Comparison of ENCODE assay signal across 17 cellular contexts in the genomic region with DNA sequence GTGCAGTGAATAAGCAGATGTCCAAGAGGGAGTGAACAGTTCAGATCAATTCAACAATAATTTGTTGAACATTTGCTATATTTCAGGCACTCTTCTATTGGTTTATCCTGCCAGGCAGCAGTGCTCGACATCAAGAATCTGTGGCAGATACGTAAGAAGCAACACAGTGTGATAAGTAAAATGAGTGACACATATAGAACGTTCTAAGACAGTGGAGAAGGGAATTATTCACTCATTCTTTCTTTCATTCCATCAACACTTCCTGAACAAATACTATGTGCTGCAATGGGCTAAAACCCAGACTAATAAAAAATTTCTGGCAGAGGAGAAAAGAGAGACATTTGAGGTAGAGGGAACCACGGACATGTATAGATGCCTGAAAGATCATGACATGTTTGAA.
DNase-seq lines count a peak whose midpoint lies in the region; ATAC-seq and TF ChIP-seq lines count a peak whose summit lies in the region.
"Had no signal": no experiment of that assay in that cellular context is flagged by ENCODE, and none has a peak within 500 bp of the region (broad histone marks: within the 10 kb centered on the region; RNA-seq: fewer than 3 reads in every experiment).

No MANE protein-coding gene starts in this region.

- no peak overlapping the region for H3K4me3 Mint-ChIP-seq in stimulated activated effector memory CD8-positive, alpha-beta T cell treated with anti-CD3 and anti-CD28 coated beads, Interleukin-12 subunit alpha, Interleukin-12 subunit beta, amount 100 ng/mL, for 72 hours
- H3K4me3 Mint-ChIP-seq: CD4-positive, alpha-beta memory T cell had no signal

- H3K27ac Mint-ChIP-seq in stimulated activated effector memory CD8-positive, alpha-beta T cell treated with anti-CD3 and anti-CD28 coated beads, Interleukin-12 subunit alpha, Interleukin-12 subunit beta, amount 100 ng/mL, for 72 hours: no peak overlapping the region
- H3K27ac Mint-ChIP-seq: CD4-positive, alpha-beta memory T cell had no signal

- no peak for TF ChIP-seq CTCF in cardiac fibroblast (IDR thresholded peaks at IDR 0.05; ENCODE audit: low read depth, low read length)
- TF ChIP-seq CTCF in heart right ventricle (IDR thresholded peaks at IDR 0.05): no peak

- H3K4me1 Mint-ChIP-seq in stimulated activated effector memory CD8-positive, alpha-beta T cell treated with anti-CD3 and anti-CD28 coated beads, Interleukin-12 subunit alpha, Interleukin-12 subunit beta, amount 100 ng/mL, for 72 hours: no peaks in the 10 kb centered on the region
- H3K4me1 Mint-ChIP-seq: CD4-positive, alpha-beta memory T cell had no signal

- peak; percentile 19 for DNase-seq in M059J (ENCODE audit: low read depth)
- peak; percentile 30 to 55 for DNase-seq in cardiac fibroblast (ENCODE audit: low read depth in 2 of 2)
- DNase-seq in iris pigment epithelial cell (ENCODE audit: low read depth): peak; percentile 47
- no peak for DNase-seq in amniotic stem cell (lab: John Stamatoyannopoulos, UW)
- DNase-seq in stimulated activated effector memory CD8-positive, alpha-beta T cell treated with anti-CD3 and anti-CD28 coated beads, Interleukin-12 subunit alpha, Interleukin-12 subunit beta, amount 100 ng/mL, for 72 hours (ENCODE audit: low spot score in 2 of 2): no peak
- DNase-seq in NCI-H1694 (lab: John Stamatoyannopoulos, UW): no peak
- no peak for DNase-seq in heart right ventricle
- DNase-seq: C1 segment of cervical spinal cord; Calu3; CD4-positive, alpha-beta memory T cell; COR-L47; DMS53; DMS79 treated with DMSO at 0.1 percent for 48 hours; GDM1; GOT3; H7; HCEC 1CT had no signal

- 56 to 70% methylated on average over 4 of the region's 4 CpGs for WGBS in heart right ventricle, 2 donors

- intact Hi-C loops in heart right ventricle (cut with DNase I): loop anchor here in 4 of 10 donors (10.0 kb wide), 4 partner anchors 95 to 355 kb away; a partner anchor contains a TSS

- no peaks in the 10 kb centered on the region for H3K4me1 ChIP-seq in heart right ventricle

- H3K9me3 Mint-ChIP-seq in stimulated activated effector memory CD8-positive, alpha-beta T cell treated with anti-CD3 and anti-CD28 coated beads, Interleukin-12 subunit alpha, Interleukin-12 subunit beta, amount 100 ng/mL, for 72 hours: no peaks in the 10 kb centered on the region
- H3K9me3 Mint-ChIP-seq: CD4-positive, alpha-beta memory T cell had no signal

- H3K4me3 ChIP-seq in cardiac fibroblast (replicated peaks in 1 of 2; ENCODE audit: low read depth in 2 of 2, low read length in 2 of 2) (no peak overlapping the region), heart right ventricle (no peak overlapping the region)

- no peak overlapping the region for H3K27ac ChIP-seq in heart right ventricle

- no peaks in the 10 kb centered on the region for H3K36me3 Mint-ChIP-seq in stimulated activated effector memory CD8-positive, alpha-beta T cell treated with anti-CD3 and anti-CD28 coated beads, Interleukin-12 subunit alpha, Interleukin-12 subunit beta, amount 100 ng/mL, for 72 hours
- H3K36me3 Mint-ChIP-seq: CD4-positive, alpha-beta memory T cell had no signal

- no peaks in the 10 kb centered on the region for H3K36me3 ChIP-seq in heart right ventricle

- H3K27me3 ChIP-seq in heart right ventricle: no peaks in the 10 kb centered on the region

- ATAC-seq in stimulated activated effector memory CD8-positive, alpha-beta T cell treated with anti-CD3 and anti-CD28 coated beads, Interleukin-12 subunit alpha, Interleukin-12 subunit beta, amount 100 ng/mL, for 72 hours: no peak
- ATAC-seq in heart right ventricle: no peak

- no peaks in the 10 kb centered on the region for H3K9me3 ChIP-seq in heart right ventricle

Comparison
In these comparisons a context has a peak if more than half of its experiments do, and no peak if none do; other contexts are left out.
1. DNase-seq: peak in M059J (single experiment), cardiac fibroblast (2 of 2) and iris pigment epithelial cell (single experiment); none in amniotic stem cell (single experiment), stimulated activated effector memory CD8-positive, alpha-beta T cell treated with anti-CD3 and anti-CD28 coated beads, Interleukin-12 subunit alpha, Interleukin-12 subunit beta, amount 100 ng/mL, for 72 hours (0 of 2), NCI-H1694 (single experiment) and heart right ventricle (0 of 2).